In the genomic region with DNA sequence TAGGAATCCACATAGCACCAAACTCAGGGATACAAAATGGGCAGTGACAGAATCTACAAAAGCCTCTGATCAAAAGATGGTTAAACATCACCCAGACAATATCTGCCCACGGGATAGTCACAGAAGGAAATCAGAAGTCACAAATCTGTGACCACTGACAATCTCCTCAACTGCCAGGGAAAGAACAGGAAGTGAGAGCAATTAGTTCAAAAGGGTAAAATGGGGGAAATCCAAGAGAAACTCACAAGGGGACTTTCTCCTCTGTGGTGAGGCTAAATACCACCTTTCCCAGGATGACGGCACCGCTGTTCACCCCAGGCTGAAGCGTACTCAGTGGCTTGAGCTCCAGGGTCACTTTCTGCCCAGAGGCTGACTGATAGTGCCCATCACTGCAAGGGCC, we compare ENCODE assay signal across 14 cellular contexts. TPM values are rescaled to one million over a fixed set of nuclear protein-coding genes. Genes with fewer than 3 reads are reported as not detected.
A peak's percentile ranks its signal among the peaks of the same experiment; 100 is the strongest.
DNase-seq lines count a peak whose midpoint lies in the region; ATAC-seq, FAIRE-seq and TF ChIP-seq lines count a peak whose summit lies in the region.
"Had no signal": no experiment of that assay in that cellular context is flagged by ENCODE, and none has a peak within 500 bp of the region (broad histone marks: within the 10 kb centered on the region; RNA-seq: fewer than 3 reads in every experiment).

No MANE protein-coding gene starts in this region.

- FAIRE-seq in D721Med (lab: Jason Lieb, UNC) = no peak
- FAIRE-seq: A549 had no signal

- no peak for TF ChIP-seq CTCF in activated CD8-positive, alpha-beta T cell treated with anti-CD3 and anti-CD28 coated beads for 36 hours (IDR thresholded peaks at IDR 0.05)
- TF ChIP-seq CTCF in D721Med (IDR thresholded peaks at IDR 0.05; ENCODE audit: insufficient read depth, missing control alignments) = no peak

- H3K27me3 Mint-ChIP-seq in activated CD8-positive, alpha-beta T cell treated with anti-CD3 and anti-CD28 coated beads for 36 hours = no peaks in the 10 kb centered on the region
- H3K27me3 Mint-ChIP-seq in activated CD8-positive, alpha-beta T cell treated with anti-CD3 and anti-CD28 coated beads, Interleukin-2, amount 10 ng/mL, durations not matched to agents 7 days and 5 days (ENCODE audit: low read depth) = no peaks in the 10 kb centered on the region

- H3K36me3 Mint-ChIP-seq in activated CD8-positive, alpha-beta T cell treated with anti-CD3 and anti-CD28 coated beads for 36 hours (ENCODE audit: low read depth) = peaks cover 23% of the 10 kb centered on the region
- peaks cover 38% of the 10 kb centered on the region for H3K36me3 Mint-ChIP-seq in activated CD8-positive, alpha-beta T cell treated with anti-CD3 and anti-CD28 coated beads, Interleukin-2, amount 10 ng/mL, durations not matched to agents 7 days and 5 days (ENCODE audit: low read depth)

- H3K9me3 Mint-ChIP-seq in activated CD8-positive, alpha-beta T cell treated with anti-CD3 and anti-CD28 coated beads for 36 hours = no peaks in the 10 kb centered on the region
- no peaks in the 10 kb centered on the region for H3K9me3 Mint-ChIP-seq in activated CD8-positive, alpha-beta T cell treated with anti-CD3 and anti-CD28 coated beads, Interleukin-2, amount 10 ng/mL, durations not matched to agents 7 days and 5 days (ENCODE audit: insufficient read depth)
- H3K9me3 Mint-ChIP-seq: endodermal cell had no signal

- intact Hi-C loops in activated CD8-positive, alpha-beta T cell treated with anti-CD3 and anti-CD28 coated beads for 36 hours (cut with micrococcal nuclease) = no loop called here

- H3K4me1 Mint-ChIP-seq in activated CD8-positive, alpha-beta T cell treated with anti-CD3 and anti-CD28 coated beads for 36 hours (ENCODE audit: low read depth) = peaks cover 6% of the 10 kb centered on the region
- peaks cover 3% of the 10 kb centered on the region for H3K4me1 Mint-ChIP-seq in activated CD8-positive, alpha-beta T cell treated with anti-CD3 and anti-CD28 coated beads, Interleukin-2, amount 10 ng/mL, durations not matched to agents 7 days and 5 days (ENCODE audit: low read depth)
- H3K4me1 Mint-ChIP-seq: endodermal cell had no signal

- no peak overlapping the region for H3K27ac Mint-ChIP-seq in activated CD8-positive, alpha-beta T cell treated with anti-CD3 and anti-CD28 coated beads for 36 hours
- H3K27ac Mint-ChIP-seq in activated CD8-positive, alpha-beta T cell treated with anti-CD3 and anti-CD28 coated beads, Interleukin-2, amount 10 ng/mL, durations not matched to agents 7 days and 5 days = no peak overlapping the region
- H3K27ac Mint-ChIP-seq: endodermal cell had no signal

- ATAC-seq in activated CD8-positive, alpha-beta T cell treated with anti-CD3 and anti-CD28 coated beads for 36 hours = peak; percentile 27
- no peak for ATAC-seq in activated CD8-positive, alpha-beta T cell treated with anti-CD3 and anti-CD28 coated beads, Interleukin-2, amount 10 ng/mL, durations not matched to agents 7 days and 5 days
- ATAC-seq in HG02610 (IDR thresholded peaks at IDR 0.05; ENCODE audit: unreplicated experiment) = peak; percentile 97
- ATAC-seq in HG03520 (IDR thresholded peaks at IDR 0.05; ENCODE audit: unreplicated experiment) = peak; percentile 70
- ATAC-seq in stimulated activated naive CD8-positive, alpha-beta T cell treated with anti-CD3 and anti-CD28 coated beads, Interleukin-15, Interleukin-2, amounts not matched to agents 100 U/mL and 50 U/mL, for 24 hours = peak; percentile 66
- ATAC-seq: A549 had no signal

- CTCF ChIA-PET in activated CD8-positive, alpha-beta T cell treated with anti-CD3 and anti-CD28 coated beads for 36 hours (lab: Charles Lee) = interaction anchor here (1.4 kb wide), 1 partner anchor 11 kb away, joined by 3 read pairs; the partner anchor contains the start of gene TTC5
- CTCF ChIA-PET in activated CD8-positive, alpha-beta T cell treated with anti-CD3 and anti-CD28 coated beads, Interleukin-2, amount 10 ng/mL, durations not matched to agents 7 days and 5 days (lab: Charles Lee) = no interaction called here

- H3K4me3 Mint-ChIP-seq in activated CD8-positive, alpha-beta T cell treated with anti-CD3 and anti-CD28 coated beads for 36 hours = no peak overlapping the region
- H3K4me3 Mint-ChIP-seq in activated CD8-positive, alpha-beta T cell treated with anti-CD3 and anti-CD28 coated beads, Interleukin-2, amount 10 ng/mL, durations not matched to agents 7 days and 5 days = no peak overlapping the region
- H3K4me3 Mint-ChIP-seq: endodermal cell had no signal

- POLR2A ChIA-PET in activated CD8-positive, alpha-beta T cell treated with anti-CD3 and anti-CD28 coated beads for 36 hours (lab: Charles Lee) = interaction anchor here (0.8 kb wide), 1 partner anchor 676 kb away, joined by 3 read pairs; no protein-coding TSS in a partner anchor
- POLR2A ChIA-PET in activated CD8-positive, alpha-beta T cell treated with anti-CD3 and anti-CD28 coated beads, Interleukin-2, amount 10 ng/mL, durations not matched to agents 7 days and 5 days (lab: Charles Lee) = no interaction called here

- DNase-seq in activated CD8-positive, alpha-beta T cell treated with anti-CD3 and anti-CD28 coated beads for 36 hours = peak; percentile 26
- DNase-seq in activated CD8-positive, alpha-beta T cell treated with anti-CD3 and anti-CD28 coated beads, Interleukin-2, amount 10 ng/mL, durations not matched to agents 7 days and 5 days = no peak
- peak; percentile 17 for DNase-seq in stimulated activated naive CD8-positive, alpha-beta T cell treated with anti-CD3 and anti-CD28 coated beads, Interleukin-15, Interleukin-2, amounts not matched to agents 100 U/mL and 50 U/mL, for 24 hours
- DNase-seq in NCI-H2107 (lab: John Stamatoyannopoulos, UW) (no peak), NCI-H1105 treated with DMSO at 0.1 percent for 48 hours (lab: John Stamatoyannopoulos, UW) (no peak), D721Med (ENCODE audit: insufficient read length, low spot score) (no peak)
- DNase-seq: endodermal cell, NCI-H345, nucleus accumbens had no signal

RNA-seq across cellular contexts. Expression of gene TTC5, which starts 10.7 kb away (rescaled TPM):
- total RNA-seq in activated CD8-positive, alpha-beta T cell treated with anti-CD3 and anti-CD28 coated beads for 36 hours = 10 to 100 TPM; 20.6 to 20.8 TPM
- total RNA-seq in activated CD8-positive, alpha-beta T cell treated with anti-CD3 and anti-CD28 coated beads, Interleukin-2, amount 10 ng/mL, durations not matched to agents 7 days and 5 days = 10 to 100 TPM; 21.8 to 22.0 TPM

RNA-seq across cellular contexts. Expression of gene CCNB1IP1, which starts 38.0 kb away (rescaled TPM):
- 10 to 100 TPM; 79.0 to 82.7 TPM for total RNA-seq in activated CD8-positive, alpha-beta T cell treated with anti-CD3 and anti-CD28 coated beads for 36 hours
- 10 to 100 TPM; 35.3 to 38.3 TPM for total RNA-seq in activated CD8-positive, alpha-beta T cell treated with anti-CD3 and anti-CD28 coated beads, Interleukin-2, amount 10 ng/mL, durations not matched to agents 7 days and 5 days

RNA-seq across cellular contexts. Expression of gene PARP2, which starts 48.4 kb away (rescaled TPM):
- 10 to 100 TPM; 45.7 to 46.5 TPM for total RNA-seq in activated CD8-positive, alpha-beta T cell treated with anti-CD3 and anti-CD28 coated beads for 36 hours
- total RNA-seq in activated CD8-positive, alpha-beta T cell treated with anti-CD3 and anti-CD28 coated beads, Interleukin-2, amount 10 ng/mL, durations not matched to agents 7 days and 5 days = 10 to 100 TPM; 29.7 to 32.3 TPM

RNA-seq across cellular contexts. Expression of gene OR11H4, which starts 56.0 kb away (rescaled TPM):
- total RNA-seq in activated CD8-positive, alpha-beta T cell treated with anti-CD3 and anti-CD28 coated beads for 36 hours = not detected
- total RNA-seq in activated CD8-positive, alpha-beta T cell treated with anti-CD3 and anti-CD28 coated beads, Interleukin-2, amount 10 ng/mL, durations not matched to agents 7 days and 5 days = not detected
- total RNA-seq: endodermal cell; T-helper 2 cell treated with Interferon-gamma antibody and Interleukin-4, amounts not matched to agents 100 ng/mL and 5 ng/mL, for 36 hours; urinary bladder had no signal

Comparison
In these comparisons a context has a peak if more than half of its experiments do, and no peak if none do; other contexts are left out.
1. DNase-seq: peak in activated CD8-positive, alpha-beta T cell treated with anti-CD3 and anti-CD28 coated beads for 36 hours (single experiment) and stimulated activated naive CD8-positive, alpha-beta T cell treated with anti-CD3 and anti-CD28 coated beads, Interleukin-15, Interleukin-2, amounts not matched to agents 100 U/mL and 50 U/mL, for 24 hours (single experiment); none in activated CD8-positive, alpha-beta T cell treated with anti-CD3 and anti-CD28 coated beads, Interleukin-2, amount 10 ng/mL, durations not matched to agents 7 days and 5 days (single experiment), NCI-H2107 (single experiment), NCI-H1105 treated with DMSO at 0.1 percent for 48 hours (single experiment) and D721Med (single experiment).